Comparison of ENCODE assay signal across 1 cellular context in genomic region chr5:132266836-132267160, GRCh38.
TF ChIP-seq lines count a peak whose summit lies in the region.

No MANE protein-coding gene starts in this region.

TF ChIP-seq in endothelial cell of umbilical vein, 7 proteins besides CTCF, POLR2A, EP300 and RAD21:
- TF ChIP-seq JUN (IDR thresholded peaks at IDR 0.05; ENCODE audit: borderline replicate concordance, insufficient read depth, insufficient read length, low read depth) (no peak), EZH2 (IDR thresholded peaks at IDR 0.05; ENCODE audit: borderline replicate concordance, low read depth, low read length, severe bottlenecking) (no peak)
